In the genomic region with DNA sequence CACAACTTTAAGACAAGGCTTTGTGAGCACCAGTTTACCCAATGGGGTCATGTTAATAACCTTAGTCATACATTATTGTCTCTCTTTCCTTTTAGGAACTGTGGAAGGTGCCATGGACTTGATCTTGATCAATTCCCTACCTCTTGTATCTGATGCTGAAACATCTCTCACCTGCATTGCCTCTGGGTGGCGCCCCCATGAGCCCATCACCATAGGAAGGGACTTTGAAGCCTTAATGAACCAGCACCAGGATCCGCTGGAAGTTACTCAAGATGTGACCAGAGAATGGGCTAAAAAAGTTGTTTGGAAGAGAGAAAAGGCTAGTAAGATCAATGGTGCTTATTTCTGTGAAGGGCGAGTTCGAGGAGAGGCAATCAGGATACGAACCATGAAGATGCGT, we compare ENCODE assay signal across 19 cellular contexts. TPM values are rescaled to one million over a fixed set of nuclear protein-coding genes. Genes with fewer than 3 reads are reported as not detected.
"Had no signal": no experiment of that assay in that cellular context is flagged by ENCODE, and none has a peak within 500 bp of the region (broad histone marks: within the 10 kb centered on the region; RNA-seq: fewer than 3 reads in every experiment).

No MANE protein-coding gene starts in this region.

- H3K9me3 ChIP-seq: colonic mucosa, gastroesophageal sphincter, ovary, vagina had no signal

- H3K4me3 ChIP-seq: colonic mucosa, gastroesophageal sphincter, ovary, skin epidermis, vagina had no signal

- H3K27me3 ChIP-seq: colonic mucosa, gastroesophageal sphincter, ovary, vagina had no signal

- H3K27ac ChIP-seq: colonic mucosa, gastroesophageal sphincter, ovary, skin epidermis, vagina had no signal

- H3K36me3 ChIP-seq: colonic mucosa, gastroesophageal sphincter, ovary, vagina had no signal

- DNase-seq: activated CD4-positive, alpha-beta T cell treated with anti-CD3 and anti-CD28 coated beads for 4 hours; activated CD4-positive, alpha-beta T cell treated with anti-CD3 and anti-CD28 coated beads, Interleukin-2, amount 50 U/mL, for 4 hours; activated naive CD4-positive, alpha-beta T cell; activated T-cell treated with anti-CD3 and anti-CD28 coated beads for 4 hours; activated T-cell treated with anti-CD3 and anti-CD28 coated beads, Interleukin-2, amount 50 U/mL, for 72 hours; anterior cingulate cortex; colonic mucosa; effector memory CD4-positive, alpha-beta T cell; head of caudate nucleus; hippocampal formation; midbrain; naive thymus-derived CD4-positive, alpha-beta T cell; ovary; stimulated activated CD4-positive, alpha-beta T cell treated with anti-CD3 and anti-CD28 coated beads, Interleukin-4, amount 100 ng/mL, for 24 hours; substantia nigra had no signal

- H3K4me1 ChIP-seq: colonic mucosa, vagina had no signal

RNA-seq across cellular contexts. Expression of gene TEK, which starts 48.7 kb away (rescaled TPM):
- total RNA-seq: activated T-cell treated with anti-CD3 and anti-CD28 coated beads, Interleukin-2, amount 50 U/mL, for 72 hours; naive thymus-derived CD4-positive, alpha-beta T cell; progenitor cell of endocrine pancreas had no signal
